Comparison of ENCODE assay signal across 16 cellular contexts in genomic region chr17:3957735-3958134, GRCh38. TPM values are rescaled to one million over a fixed set of nuclear protein-coding genes. Genes with fewer than 3 reads are reported as not detected.
A peak's percentile ranks its signal among the peaks of the same experiment; 100 is the strongest.
DNase-seq lines count a peak whose midpoint lies in the region; ATAC-seq and TF ChIP-seq lines count a peak whose summit lies in the region.
"Had no signal": no experiment of that assay in that cellular context is flagged by ENCODE, and none has a peak within 500 bp of the region (broad histone marks: within the 10 kb centered on the region; RNA-seq: fewer than 3 reads in every experiment).

No MANE protein-coding gene starts in this region.

- intact Hi-C loops in activated CD4-positive, alpha-beta T cell treated with anti-CD3 and anti-CD28 coated beads for 36 hours (cut with DNase I, micrococcal nuclease), result no loop called here
- intact Hi-C loops in esophagus squamous epithelium (cut with DNase I), result no loop called here

- H3K9me3 ChIP-seq in Karpas-422 (ENCODE audit: low read length) (no peaks in the 10 kb centered on the region), MG63 (no peaks in the 10 kb centered on the region), esophagus squamous epithelium (no peaks in the 10 kb centered on the region)
- H3K9me3 ChIP-seq: thyroid gland had no signal

- 72 to 74% methylated on average over 3 to 7 of the region's 9 CpGs for WGBS in esophagus squamous epithelium, 2 donors

- H3K9me2 ChIP-seq in Karpas-422 (replicated peaks; ENCODE audit: insufficient read depth, low read length), result no peaks in the 10 kb centered on the region

- H3K4me3 ChIP-seq in Karpas-422 (ENCODE audit: low read length) (peak overlapping the region; percentile 15; the same call in 1 of the 2 replicates), MG63 (no peak overlapping the region), esophagus squamous epithelium (no peak overlapping the region)
- H3K4me3 ChIP-seq: neural progenitor cell, smooth muscle cell, thyroid gland had no signal

- H3K4me2 ChIP-seq in Karpas-422 (ENCODE audit: low read depth, low read length, poor library complexity, severe bottlenecking), result peak overlapping the region; percentile 58
- H3K4me2 ChIP-seq: neural progenitor cell, smooth muscle cell had no signal

- peak overlapping the region; percentile 90 for H3K27ac ChIP-seq in Karpas-422 (ENCODE audit: low read length)
- no peak overlapping the region for H3K27ac ChIP-seq in esophagus squamous epithelium
- H3K27ac ChIP-seq: neural progenitor cell, RWPE1, thyroid gland had no signal

- no peak overlapping the region for H3K4me3 Mint-ChIP-seq in activated CD4-positive, alpha-beta T cell treated with anti-CD3 and anti-CD28 coated beads for 36 hours
- H3K4me3 Mint-ChIP-seq in activated naive CD8-positive, alpha-beta T cell treated with anti-CD3 and anti-CD28 coated beads for 36 hours, result no peak overlapping the region
- peak overlapping the region in 6 of 10 donors; percentile 10 to 77 (median 42) for H3K4me3 Mint-ChIP-seq in naive thymus-derived CD8-positive, alpha-beta T cell
- H3K4me3 Mint-ChIP-seq in HFFc6, result no peak overlapping the region
- H3K4me3 Mint-ChIP-seq: neural progenitor cell had no signal

- no peak for DNase-seq in activated CD4-positive, alpha-beta T cell treated with anti-CD3 and anti-CD28 coated beads for 36 hours
- DNase-seq in activated CD4-positive, alpha-beta T cell treated with anti-CD3 and anti-CD28 coated beads for 4 hours, result no peak
- DNase-seq in Karpas-422 (no peak), MG63 (no peak), HFFc6 (no peak), esophagus squamous epithelium (lab: John Stamatoyannopoulos, UW) (no peak)
- no peak for DNase-seq in activated naive CD8-positive, alpha-beta T cell treated with anti-CD3 and anti-CD28 coated beads for 36 hours
- no peak for DNase-seq in naive thymus-derived CD8-positive, alpha-beta T cell
- DNase-seq: C1 segment of cervical spinal cord; foreskin melanocyte; NCI-H187 treated with DMSO at 0.1 percent for 48 hours; NK-92 treated with Interleukin-12 subunit alpha and Interleukin-12 subunit beta, amount 100 ng/mL, for 24 hours; thyroid gland had no signal

- peaks cover 57% of the 10 kb centered on the region for H3K4me1 Mint-ChIP-seq in activated CD4-positive, alpha-beta T cell treated with anti-CD3 and anti-CD28 coated beads for 36 hours
- H3K4me1 Mint-ChIP-seq in activated naive CD8-positive, alpha-beta T cell treated with anti-CD3 and anti-CD28 coated beads for 36 hours, result peaks cover 55% of the 10 kb centered on the region
- H3K4me1 Mint-ChIP-seq in naive thymus-derived CD8-positive, alpha-beta T cell, result peaks cover 40 to 80% (median 68%) of the 10 kb centered on the region in 4 donors
- H3K4me1 Mint-ChIP-seq in HFFc6 (ENCODE audit: low read depth), result peaks cover 9% of the 10 kb centered on the region

- no peak overlapping the region for H2AFZ ChIP-seq in Karpas-422 (ENCODE audit: low read length)
- H2AFZ ChIP-seq: neural progenitor cell had no signal

- H3K36me3 ChIP-seq in Karpas-422 (ENCODE audit: insufficient read depth, low read length), result peaks cover 46% of the 10 kb centered on the region
- no peaks in the 10 kb centered on the region for H3K36me3 ChIP-seq in MG63
- no peaks in the 10 kb centered on the region for H3K36me3 ChIP-seq in esophagus squamous epithelium
- H3K36me3 ChIP-seq: neural progenitor cell, thyroid gland had no signal

- TF ChIP-seq POLR2A in esophagus squamous epithelium (IDR thresholded peaks at IDR 0.05), result no peak

- CTCF ChIA-PET in activated CD4-positive, alpha-beta T cell treated with anti-CD3 and anti-CD28 coated beads for 36 hours (lab: Charles Lee), result interaction anchor here (0.7 to 1.5 kb wide), 2 partner anchors 21 to 220 kb away, joined by 3 read pairs; no protein-coding TSS in a partner anchor

- H3K79me2 ChIP-seq in Karpas-422 (ENCODE audit: low read length), result peaks cover 83% of the 10 kb centered on the region

- H3K4me1 ChIP-seq in Karpas-422 (ENCODE audit: low read length), result peaks cover 67% of the 10 kb centered on the region
- peaks cover 9 to 61% (median 22%) of the 10 kb centered on the region in 3 donors for H3K4me1 ChIP-seq in esophagus squamous epithelium

- H3K9ac ChIP-seq in Karpas-422 (ENCODE audit: low read length), result peak overlapping the region; percentile 37
- H3K9ac ChIP-seq: neural progenitor cell had no signal

- peak overlapping the region; percentile 55 for H3K27ac Mint-ChIP-seq in activated CD4-positive, alpha-beta T cell treated with anti-CD3 and anti-CD28 coated beads for 36 hours
- H3K27ac Mint-ChIP-seq in activated naive CD8-positive, alpha-beta T cell treated with anti-CD3 and anti-CD28 coated beads for 36 hours, result peak overlapping the region; percentile 68
- peak overlapping the region in 8 of 10 donors; percentile 66 to 90 (median 86) for H3K27ac Mint-ChIP-seq in naive thymus-derived CD8-positive, alpha-beta T cell
- no peak overlapping the region for H3K27ac Mint-ChIP-seq in HFFc6
- H3K27ac Mint-ChIP-seq: neural progenitor cell had no signal

- no peak for ATAC-seq in activated CD4-positive, alpha-beta T cell treated with anti-CD3 and anti-CD28 coated beads for 36 hours
- no peak for ATAC-seq in naive thymus-derived CD8-positive, alpha-beta T cell

- POLR2A ChIA-PET in activated CD4-positive, alpha-beta T cell treated with anti-CD3 and anti-CD28 coated beads for 36 hours (lab: Charles Lee), result no interaction called here
- POLR2A ChIA-PET in naive thymus-derived CD8-positive, alpha-beta T cell (lab: Charles Lee), result no interaction called here

- peaks cover 10% of the 10 kb centered on the region for H3K36me3 Mint-ChIP-seq in activated CD4-positive, alpha-beta T cell treated with anti-CD3 and anti-CD28 coated beads for 36 hours (ENCODE audit: low read depth)
- peaks cover 7% of the 10 kb centered on the region for H3K36me3 Mint-ChIP-seq in activated naive CD8-positive, alpha-beta T cell treated with anti-CD3 and anti-CD28 coated beads for 36 hours
- peaks cover 0 to 46% (median 0%) of the 10 kb centered on the region in 3 donors for H3K36me3 Mint-ChIP-seq in naive thymus-derived CD8-positive, alpha-beta T cell
- H3K36me3 Mint-ChIP-seq in HFFc6 (ENCODE audit: low read depth), result no peaks in the 10 kb centered on the region
- H3K36me3 Mint-ChIP-seq: neural progenitor cell had no signal

- H3K27me3 ChIP-seq in Karpas-422 (ENCODE audit: low read length) (no peaks in the 10 kb centered on the region), MG63 (no peaks in the 10 kb centered on the region), esophagus squamous epithelium (peaks cover 0 to 16% (median 2%) of the 10 kb centered on the region in 4 donors)
- H3K27me3 ChIP-seq: thyroid gland had no signal

- no peaks in the 10 kb centered on the region for H3K9me3 Mint-ChIP-seq in activated CD4-positive, alpha-beta T cell treated with anti-CD3 and anti-CD28 coated beads for 36 hours (ENCODE audit: low read depth)
- no peaks in the 10 kb centered on the region for H3K9me3 Mint-ChIP-seq in activated naive CD8-positive, alpha-beta T cell treated with anti-CD3 and anti-CD28 coated beads for 36 hours
- H3K9me3 Mint-ChIP-seq in naive thymus-derived CD8-positive, alpha-beta T cell, result no peaks in the 10 kb centered on the region
- H3K9me3 Mint-ChIP-seq in HFFc6, result no peaks in the 10 kb centered on the region
- H3K9me3 Mint-ChIP-seq: neural progenitor cell had no signal

- TF ChIP-seq CTCF in HFFc6 (IDR thresholded peaks at IDR 0.05) (no peak), esophagus squamous epithelium (IDR thresholded peaks at IDR 0.05) (no peak)

- H3K27me3 Mint-ChIP-seq in activated CD4-positive, alpha-beta T cell treated with anti-CD3 and anti-CD28 coated beads for 36 hours, result no peaks in the 10 kb centered on the region
- no peaks in the 10 kb centered on the region for H3K27me3 Mint-ChIP-seq in activated naive CD8-positive, alpha-beta T cell treated with anti-CD3 and anti-CD28 coated beads for 36 hours
- no peaks in the 10 kb centered on the region for H3K27me3 Mint-ChIP-seq in naive thymus-derived CD8-positive, alpha-beta T cell
- peaks cover 16% of the 10 kb centered on the region for H3K27me3 Mint-ChIP-seq in HFFc6 (ENCODE audit: insufficient read depth)

- H4K20me1 ChIP-seq in Karpas-422 (ENCODE audit: insufficient read depth, low read depth, low read length), result peaks cover 72% of the 10 kb centered on the region

RNA-seq across cellular contexts. Expression of gene ATP2A3, which starts 6.5 kb away (rescaled TPM):
- total RNA-seq in activated CD4-positive, alpha-beta T cell treated with anti-CD3 and anti-CD28 coated beads for 36 hours, result 10 to 100 TPM; 92.6 to 98.3 TPM
- 101 and 204 TPM in 2 replicates for total RNA-seq in Karpas-422 (2014; rRNA removed; shearing (Covaris generic); ENCODE audit: low replicate concordance)
- 10 to 100 TPM; 85.7 to 89.9 TPM for total RNA-seq in activated naive CD8-positive, alpha-beta T cell treated with anti-CD3 and anti-CD28 coated beads for 36 hours
- 100 to 1,000 TPM; 140 to 144 TPM for total RNA-seq in naive thymus-derived CD8-positive, alpha-beta T cell
- polyA plus RNA-seq in naive thymus-derived CD8-positive, alpha-beta T cell, result 10 to 100 TPM; 37.4 to 71.3 (median 47.7) TPM
- 0.32 and 1.2 TPM in 2 replicates for total RNA-seq in MG63 (2014; rRNA removed; shearing (Covaris generic); ENCODE audit: low replicate concordance)
- under 1 TPM; 0.05 to 0.12 (median 0.08) TPM for total RNA-seq in HFFc6 (2021; fragmentation: NEBNext Ultra II Directional; extraction: Animal tissue kit (Norgen Biotek cat#: 25700))
- 1 to 10 TPM; 2.7 to 9.9 (median 5.3) TPM for total RNA-seq in esophagus squamous epithelium

RNA-seq across cellular contexts. Expression of gene P2RX1, which starts 41.5 kb away (rescaled TPM):
- under 1 TPM; 0.72 to 0.89 TPM for total RNA-seq in activated CD4-positive, alpha-beta T cell treated with anti-CD3 and anti-CD28 coated beads for 36 hours
- not detected in 2 replicates for total RNA-seq in Karpas-422 (2014; rRNA removed; shearing (Covaris generic); ENCODE audit: low replicate concordance)
- total RNA-seq in activated naive CD8-positive, alpha-beta T cell treated with anti-CD3 and anti-CD28 coated beads for 36 hours, result under 1 TPM; 0.45 to 0.54 TPM
- 1 to 10 TPM; 1.1 to 1.6 TPM for total RNA-seq in naive thymus-derived CD8-positive, alpha-beta T cell
- polyA plus RNA-seq in naive thymus-derived CD8-positive, alpha-beta T cell, result not detected
- total RNA-seq in MG63 (2014; rRNA removed; shearing (Covaris generic); ENCODE audit: low replicate concordance), result not detected in 2 replicates
- total RNA-seq in HFFc6 (2021; fragmentation: NEBNext Ultra II Directional; extraction: Animal tissue kit (Norgen Biotek cat#: 25700)), result under 1 TPM in 1 of 6 experiments, not detected in 5; 0.08 TPM
- total RNA-seq in esophagus squamous epithelium, result 10 to 100 TPM in 1 of 4 donors, 1 to 10 TPM in 3; 1.2 to 13.0 (median 2.1) TPM

Comparison
In these comparisons a context has a peak if more than half of its experiments do, and no peak if none do; other contexts are left out.
1. H3K4me3 Mint-ChIP-seq: peak in naive thymus-derived CD8-positive, alpha-beta T cell (6 of 10); none in activated CD4-positive, alpha-beta T cell treated with anti-CD3 and anti-CD28 coated beads for 36 hours (single experiment), activated naive CD8-positive, alpha-beta T cell treated with anti-CD3 and anti-CD28 coated beads for 36 hours (single experiment) and HFFc6 (single experiment).